Comparison of ENCODE assay signal across 1 cellular context in the genomic region with DNA sequence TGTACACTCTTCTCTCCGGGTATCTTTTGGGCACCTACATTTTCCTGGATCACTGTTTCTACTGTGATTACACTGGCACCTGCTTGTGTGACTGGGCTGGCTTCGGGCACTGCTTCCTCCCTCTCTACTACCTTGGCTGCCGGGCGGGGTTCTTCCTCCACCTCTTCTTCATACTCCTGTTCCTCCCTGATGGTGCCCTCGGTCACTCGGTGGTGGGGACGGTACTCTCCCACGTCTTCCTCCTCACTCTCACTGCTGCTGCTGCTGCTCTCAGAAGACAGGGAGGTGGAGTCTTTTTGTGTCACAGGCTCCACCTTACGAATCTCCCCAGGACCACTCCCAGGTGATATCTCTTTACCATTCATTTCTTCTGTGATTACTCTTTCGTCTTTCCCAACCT.
TF ChIP-seq lines count a peak whose summit lies in the region.

No MANE protein-coding gene starts in this region.

TF ChIP-seq in endothelial cell of umbilical vein, 7 proteins besides CTCF, POLR2A, EP300 and RAD21:
- TF ChIP-seq FOS (IDR thresholded peaks at IDR 0.05; ENCODE audit: borderline replicate concordance, insufficient read depth, low read length) (no peak), MYC (IDR thresholded peaks at IDR 0.05; ENCODE audit: low read depth, low read length) (no peak), GATA2 (IDR thresholded peaks at IDR 0.05; ENCODE audit: insufficient read depth, insufficient read length, low read depth, low read length) (no peak), EZH2 (IDR thresholded peaks at IDR 0.05; ENCODE audit: borderline replicate concordance, low read depth, low read length, severe bottlenecking) (no peak), POLR2AphosphoS5 (IDR thresholded peaks at IDR 0.05; ENCODE audit: insufficient read depth, low read depth, low read length) (no peak), JUN (IDR thresholded peaks at IDR 0.05; ENCODE audit: borderline replicate concordance, insufficient read depth, insufficient read length, low read depth) (no peak)
- TF ChIP-seq, protein P1, sequence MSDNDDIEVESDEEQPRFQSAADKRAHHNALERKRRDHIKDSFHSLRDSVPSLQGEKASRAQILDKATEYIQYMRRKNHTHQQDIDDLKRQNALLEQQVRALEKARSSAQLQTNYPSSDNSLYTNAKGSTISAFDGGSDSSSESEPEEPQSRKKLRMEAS (IDR thresholded peaks at IDR 0.05; ENCODE audit: insufficient read depth, insufficient read length): no peak
